In the genomic region with DNA sequence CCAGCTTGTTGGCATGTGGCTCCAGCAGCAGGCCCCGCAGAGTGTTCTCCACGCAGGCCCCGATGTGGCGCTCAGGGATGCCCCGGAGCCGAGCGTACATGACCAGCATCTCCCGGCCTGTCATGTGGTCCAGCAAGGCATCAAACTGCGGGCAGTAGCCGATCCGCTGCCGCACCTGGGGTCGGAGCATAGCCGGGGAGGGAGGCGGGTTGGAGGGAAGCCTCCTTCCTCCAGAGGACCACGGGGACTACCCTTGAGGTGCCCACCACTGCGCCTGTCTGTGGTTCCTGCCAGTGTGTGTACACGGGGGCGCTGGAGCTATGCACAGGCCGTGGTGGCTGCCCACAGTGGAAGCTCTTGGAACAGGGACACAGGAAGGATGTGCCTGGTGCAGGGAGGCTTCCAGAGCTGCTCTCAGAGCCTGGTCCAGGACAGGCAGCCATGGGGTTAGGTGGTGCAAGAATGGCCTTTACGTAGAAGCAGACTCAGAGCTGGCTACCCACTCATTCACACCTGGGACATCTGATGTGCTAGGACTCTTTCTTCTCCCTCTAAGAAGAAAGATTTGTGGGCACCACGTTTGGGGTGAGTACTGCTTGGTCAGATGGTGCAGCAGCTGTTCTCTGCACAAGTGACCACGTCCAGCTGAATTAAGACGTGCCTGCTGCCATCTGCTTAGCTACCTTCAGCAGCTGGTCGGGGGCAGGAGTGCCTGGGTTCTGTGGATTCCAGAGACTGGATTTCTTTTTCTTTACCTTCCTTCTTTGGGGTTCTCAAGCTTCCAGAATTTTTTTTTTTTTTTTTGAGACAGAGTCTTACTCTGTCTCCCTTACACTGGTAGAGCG, we compare ENCODE assay signal across 1 cellular context.
TF ChIP-seq lines count a peak whose summit lies in the region.

No MANE protein-coding gene starts in this region.

TF ChIP-seq in WTC11, 78 proteins besides CTCF, POLR2A, EP300 and RAD21 (continued from another document):
- TF ChIP-seq, protein P1, sequence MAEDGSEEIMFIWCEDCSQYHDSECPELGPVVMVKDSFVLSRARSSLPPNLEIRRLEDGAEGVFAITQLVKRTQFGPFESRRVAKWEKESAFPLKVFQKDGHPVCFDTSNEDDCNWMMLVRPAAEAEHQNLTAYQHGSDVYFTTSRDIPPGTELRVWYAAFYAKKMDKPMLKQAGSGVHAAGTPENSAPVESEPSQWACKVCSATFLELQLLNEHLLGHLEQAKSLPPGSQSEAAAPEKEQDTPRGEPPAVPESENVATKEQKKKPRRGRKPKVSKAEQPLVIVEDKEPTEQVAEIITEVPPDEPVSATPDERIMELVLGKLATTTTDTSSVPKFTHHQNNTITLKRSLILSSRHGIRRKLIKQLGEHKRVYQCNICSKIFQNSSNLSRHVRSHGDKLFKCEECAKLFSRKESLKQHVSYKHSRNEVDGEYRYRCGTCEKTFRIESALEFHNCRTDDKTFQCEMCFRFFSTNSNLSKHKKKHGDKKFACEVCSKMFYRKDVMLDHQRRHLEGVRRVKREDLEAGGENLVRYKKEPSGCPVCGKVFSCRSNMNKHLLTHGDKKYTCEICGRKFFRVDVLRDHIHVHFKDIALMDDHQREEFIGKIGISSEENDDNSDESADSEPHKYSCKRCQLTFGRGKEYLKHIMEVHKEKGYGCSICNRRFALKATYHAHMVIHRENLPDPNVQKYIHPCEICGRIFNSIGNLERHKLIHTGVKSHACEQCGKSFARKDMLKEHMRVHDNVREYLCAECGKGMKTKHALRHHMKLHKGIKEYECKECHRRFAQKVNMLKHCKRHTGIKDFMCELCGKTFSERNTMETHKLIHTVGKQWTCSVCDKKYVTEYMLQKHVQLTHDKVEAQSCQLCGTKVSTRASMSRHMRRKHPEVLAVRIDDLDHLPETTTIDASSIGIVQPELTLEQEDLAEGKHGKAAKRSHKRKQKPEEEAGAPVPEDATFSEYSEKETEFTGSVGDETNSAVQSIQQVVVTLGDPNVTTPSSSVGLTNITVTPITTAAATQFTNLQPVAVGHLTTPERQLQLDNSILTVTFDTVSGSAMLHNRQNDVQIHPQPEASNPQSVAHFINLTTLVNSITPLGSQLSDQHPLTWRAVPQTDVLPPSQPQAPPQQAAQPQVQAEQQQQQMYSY (CRISPR knock-in tag; IDR thresholded peaks at IDR 0.05): 0 out of 2 replicates have a peak, but pooled peaks have one; percentile 0
- no peak for TF ChIP-seq GABPB1 (CRISPR knock-in tag; IDR thresholded peaks at IDR 0.05)
- TF ChIP-seq TEAD1 (CRISPR knock-in tag; IDR thresholded peaks at IDR 0.05): no peak
- TF ChIP-seq, protein P2, sequence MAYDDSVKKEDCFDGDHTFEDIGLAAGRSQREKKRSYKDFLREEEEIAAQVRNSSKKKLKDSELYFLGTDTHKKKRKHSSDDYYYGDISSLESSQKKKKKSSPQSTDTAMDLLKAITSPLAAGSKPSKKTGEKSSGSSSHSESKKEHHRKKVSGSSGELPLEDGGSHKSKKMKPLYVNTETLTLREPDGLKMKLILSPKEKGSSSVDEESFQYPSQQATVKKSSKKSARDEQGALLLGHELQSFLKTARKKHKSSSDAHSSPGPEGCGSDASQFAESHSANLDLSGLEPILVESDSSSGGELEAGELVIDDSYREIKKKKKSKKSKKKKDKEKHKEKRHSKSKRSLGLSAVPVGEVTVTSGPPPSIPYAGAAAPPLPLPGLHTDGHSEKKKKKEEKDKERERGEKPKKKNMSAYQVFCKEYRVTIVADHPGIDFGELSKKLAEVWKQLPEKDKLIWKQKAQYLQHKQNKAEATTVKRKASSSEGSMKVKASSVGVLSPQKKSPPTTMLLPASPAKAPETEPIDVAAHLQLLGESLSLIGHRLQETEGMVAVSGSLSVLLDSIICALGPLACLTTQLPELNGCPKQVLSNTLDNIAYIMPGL (CRISPR knock-in tag; IDR thresholded peaks at IDR 0.05): no peak
